1 cellular context compared by ENCODE assay signal in the genomic region with DNA sequence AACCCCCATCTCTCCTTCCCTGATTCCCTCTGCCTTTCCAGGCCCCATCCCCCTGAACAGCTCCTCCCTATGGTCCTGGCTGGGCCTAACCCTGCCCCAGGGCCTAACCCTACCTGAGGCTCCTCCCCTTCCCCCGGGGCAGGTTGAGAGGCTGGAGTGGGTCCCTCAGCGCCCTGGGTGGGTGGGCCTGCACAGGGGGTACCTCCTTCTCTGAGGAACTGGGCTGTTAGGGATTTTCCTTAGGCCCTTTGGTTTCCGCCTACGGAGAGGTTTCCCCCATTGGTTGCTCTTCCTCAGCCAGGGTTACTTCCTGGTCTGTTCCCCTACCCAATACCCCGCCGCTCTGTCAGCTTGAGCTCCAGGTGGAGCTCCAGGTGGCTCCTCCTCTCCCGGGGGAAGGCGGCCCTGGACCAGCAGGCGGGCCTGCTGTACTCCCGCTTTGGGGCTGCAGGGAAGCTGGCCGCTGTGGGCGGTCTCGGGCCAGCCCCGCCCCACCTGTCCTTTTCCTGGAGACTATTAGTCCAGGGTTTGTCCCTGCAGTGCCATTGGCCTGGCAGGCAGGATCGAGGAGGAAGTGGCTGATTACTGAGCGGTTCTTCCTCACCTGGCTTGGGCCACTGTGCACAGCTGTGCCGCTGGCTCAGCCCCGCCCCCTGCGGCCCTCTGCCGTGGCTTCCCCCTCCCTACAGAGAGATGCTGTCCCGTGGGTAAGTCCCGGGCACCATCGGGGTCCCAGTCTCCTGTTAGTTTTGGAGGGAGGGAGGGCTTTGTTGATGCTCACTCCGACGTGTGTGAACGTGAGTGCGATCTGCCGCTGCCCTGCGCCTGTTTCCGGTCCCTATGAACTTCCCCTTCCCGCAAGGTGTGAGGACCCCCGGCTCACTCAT.
A peak's percentile ranks its signal among the peaks of the same experiment; 100 is the strongest.
TF ChIP-seq lines count a peak whose summit lies in the region.

No MANE protein-coding gene starts in this region.

TF ChIP-seq in HepG2, 621 proteins besides CTCF, POLR2A, EP300 and RAD21 (continues in another document):
- TF ChIP-seq E2F5 (CRISPR knock-in tag; conservative IDR thresholded peaks at IDR 0.05) (0 out of 2 replicates have a peak, but pooled peaks have one; percentile 30), HDAC1 (CRISPR knock-in tag; IDR thresholded peaks at IDR 0.05) (peak; percentile 75; the same call in 1 of the 2 replicates), SRSF4 (IDR thresholded peaks at IDR 0.05; ENCODE audit: low read depth, low read length, poor library complexity, severe bottlenecking) (no peak), ZNF557 (CRISPR knock-in tag; IDR thresholded peaks at IDR 0.05) (no peak), PHF8 (CRISPR knock-in tag; IDR thresholded peaks at IDR 0.05) (peak; percentile 48), TBX2 (CRISPR knock-in tag; IDR thresholded peaks at IDR 0.05; ENCODE audit: borderline replicate concordance) (peak; percentile 76; the same call in 1 of the 2 replicates), RBFOX2 (IDR thresholded peaks at IDR 0.05; ENCODE audit: low read depth, low read length) (peak; percentile 63), ZNF782 (CRISPR knock-in tag; IDR thresholded peaks at IDR 0.05; ENCODE audit: borderline replicate concordance) (peak; percentile 62; the same call in 1 of the 2 replicates), ARNT2 (CRISPR knock-in tag; IDR thresholded peaks at IDR 0.05; ENCODE audit: low read depth) (peak; percentile 25; the same call in 1 of the 2 replicates), BRD4 (CRISPR knock-in tag; IDR thresholded peaks at IDR 0.05) (no peak), TP53 (CRISPR knock-in tag; conservative IDR thresholded peaks at IDR 0.05) (no peak), MED13 (CRISPR knock-in tag; IDR thresholded peaks at IDR 0.05) (0 out of 2 replicates have a peak, but pooled peaks have one; percentile 30), GPN1 (CRISPR knock-in tag; IDR thresholded peaks at IDR 0.05; ENCODE audit: borderline replicate concordance) (no peak), HNRNPLL (IDR thresholded peaks at IDR 0.05; ENCODE audit: low read depth, low read length, poor library complexity, severe bottlenecking) (peak; percentile 68), TAF15 (IDR thresholded peaks at IDR 0.05; ENCODE audit: low read depth, low read length, poor library complexity, severe bottlenecking) (no peak), ETS1 (CRISPR knock-in tag; IDR thresholded peaks at IDR 0.05) (0 out of 2 replicates have a peak, but pooled peaks have one; percentile 44), ZNF460 (CRISPR knock-in tag; IDR thresholded peaks at IDR 0.05; ENCODE audit: borderline replicate concordance) (no peak), RFX5 (IDR thresholded peaks at IDR 0.05; ENCODE audit: low read depth, low read length) (peak; percentile 80), EZH2 (conservative IDR thresholded peaks at IDR 0.05; ENCODE audit: low read depth, low read length) (no peak), GATAD1 (CRISPR knock-in tag; IDR thresholded peaks at IDR 0.05) (peak; percentile 49; the same call in 1 of the 2 replicates), SRSF9 (IDR thresholded peaks at IDR 0.05; ENCODE audit: borderline replicate concordance, insufficient read depth, low read depth, low read length, poor library complexity, severe bottlenecking) (no peak), PHF20 (CRISPR knock-in tag; IDR thresholded peaks at IDR 0.05) (peak; percentile 81), TEAD2 (CRISPR knock-in tag; IDR thresholded peaks at IDR 0.05) (no peak), AGO1 (IDR thresholded peaks at IDR 0.05; ENCODE audit: low read depth, low read length, poor library complexity, severe bottlenecking) (peak; percentile 91), GATAD2A (CRISPR knock-in tag; IDR thresholded peaks at IDR 0.05) (peak; percentile 47; the same call in 1 of the 2 replicates), ZNF281 (CRISPR knock-in tag; IDR thresholded peaks at IDR 0.05; ENCODE audit: borderline replicate concordance) (0 out of 2 replicates have a peak, but pooled peaks have one; percentile 3), RXRA (CRISPR knock-in tag; IDR thresholded peaks at IDR 0.05) (peak; percentile 29; the same call in 1 of the 2 replicates), ZNF333 (CRISPR knock-in tag; IDR thresholded peaks at IDR 0.05; ENCODE audit: borderline replicate concordance) (no peak), MIXL1 (CRISPR knock-in tag; IDR thresholded peaks at IDR 0.05) (peak; percentile 68), ZFP36L1 (CRISPR knock-in tag; IDR thresholded peaks at IDR 0.05) (no peak), ZNF598 (CRISPR knock-in tag; IDR thresholded peaks at IDR 0.05; ENCODE audit: borderline replicate concordance) (0 out of 2 replicates have a peak, but pooled peaks have one; percentile 5), ZNF720 (CRISPR knock-in tag; IDR thresholded peaks at IDR 0.05) (no peak), ARNTL (CRISPR knock-in tag; IDR thresholded peaks at IDR 0.05) (0 out of 2 replicates have a peak, but pooled peaks have one; percentile 24), ONECUT2 (CRISPR knock-in tag; IDR thresholded peaks at IDR 0.05) (no peak), ATF7-NPFF (CRISPR knock-in tag; IDR thresholded peaks at IDR 0.05; ENCODE audit: low read depth) (0 out of 2 replicates have a peak, but pooled peaks have one; percentile 53), TCF12 (IDR thresholded peaks at IDR 0.05) (no peak), TCF12 (CRISPR knock-in tag; IDR thresholded peaks at IDR 0.05) (0 out of 2 replicates have a peak, but pooled peaks have one; percentile 16), NRL (CRISPR knock-in tag; IDR thresholded peaks at IDR 0.05; ENCODE audit: borderline replicate concordance) (peak; percentile 76), SAP130 (CRISPR knock-in tag; IDR thresholded peaks at IDR 0.05; ENCODE audit: low read depth) (peak; percentile 93), ZNF83 (CRISPR knock-in tag; IDR thresholded peaks at IDR 0.05; ENCODE audit: borderline replicate concordance) (peak; percentile 75; the same call in 1 of the 2 replicates), HNF4A (CRISPR knock-in tag; IDR thresholded peaks at IDR 0.05) (peak; percentile 9; the same call in 1 of the 2 replicates), HNRNPUL1 (IDR thresholded peaks at IDR 0.05; ENCODE audit: low read depth, low read length) (no peak), CBX5 (CRISPR knock-in tag; IDR thresholded peaks at IDR 0.05; ENCODE audit: borderline replicate concordance) (no peak; the same call in 1 of the 2 replicates)
- TF ChIP-seq, protein P1, sequence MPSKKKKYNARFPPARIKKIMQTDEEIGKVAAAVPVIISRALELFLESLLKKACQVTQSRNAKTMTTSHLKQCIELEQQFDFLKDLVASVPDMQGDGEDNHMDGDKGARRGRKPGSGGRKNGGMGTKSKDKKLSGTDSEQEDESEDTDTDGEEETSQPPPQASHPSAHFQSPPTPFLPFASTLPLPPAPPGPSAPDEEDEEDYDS (CRISPR knock-in tag; IDR thresholded peaks at IDR 0.05): peak; percentile 91
- TF ChIP-seq, protein P2, sequence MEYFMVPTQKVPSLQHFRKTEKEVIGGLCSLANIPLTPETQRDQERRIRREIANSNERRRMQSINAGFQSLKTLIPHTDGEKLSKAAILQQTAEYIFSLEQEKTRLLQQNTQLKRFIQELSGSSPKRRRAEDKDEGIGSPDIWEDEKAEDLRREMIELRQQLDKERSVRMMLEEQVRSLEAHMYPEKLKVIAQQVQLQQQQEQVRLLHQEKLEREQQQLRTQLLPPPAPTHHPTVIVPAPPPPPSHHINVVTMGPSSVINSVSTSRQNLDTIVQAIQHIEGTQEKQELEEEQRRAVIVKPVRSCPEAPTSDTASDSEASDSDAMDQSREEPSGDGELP (IDR thresholded peaks at IDR 0.05; ENCODE audit: borderline replicate concordance, low read depth): peak; percentile 92
- TF ChIP-seq, protein P3, sequence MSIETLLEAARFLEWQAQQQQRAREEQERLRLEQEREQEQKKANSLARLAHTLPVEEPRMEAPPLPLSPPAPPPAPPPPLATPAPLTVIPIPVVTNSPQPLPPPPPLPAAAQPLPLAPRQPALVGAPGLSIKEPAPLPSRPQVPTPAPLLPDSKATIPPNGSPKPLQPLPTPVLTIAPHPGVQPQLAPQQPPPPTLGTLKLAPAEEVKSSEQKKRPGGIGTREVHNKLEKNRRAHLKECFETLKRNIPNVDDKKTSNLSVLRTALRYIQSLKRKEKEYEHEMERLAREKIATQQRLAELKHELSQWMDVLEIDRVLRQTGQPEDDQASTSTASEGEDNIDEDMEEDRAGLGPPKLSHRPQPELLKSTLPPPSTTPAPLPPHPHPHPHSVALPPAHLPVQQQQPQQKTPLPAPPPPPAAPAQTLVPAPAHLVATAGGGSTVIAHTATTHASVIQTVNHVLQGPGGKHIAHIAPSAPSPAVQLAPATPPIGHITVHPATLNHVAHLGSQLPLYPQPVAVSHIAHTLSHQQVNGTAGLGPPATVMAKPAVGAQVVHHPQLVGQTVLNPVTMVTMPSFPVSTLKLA (IDR thresholded peaks at IDR 0.05): no peak
- TF ChIP-seq, protein P4, sequence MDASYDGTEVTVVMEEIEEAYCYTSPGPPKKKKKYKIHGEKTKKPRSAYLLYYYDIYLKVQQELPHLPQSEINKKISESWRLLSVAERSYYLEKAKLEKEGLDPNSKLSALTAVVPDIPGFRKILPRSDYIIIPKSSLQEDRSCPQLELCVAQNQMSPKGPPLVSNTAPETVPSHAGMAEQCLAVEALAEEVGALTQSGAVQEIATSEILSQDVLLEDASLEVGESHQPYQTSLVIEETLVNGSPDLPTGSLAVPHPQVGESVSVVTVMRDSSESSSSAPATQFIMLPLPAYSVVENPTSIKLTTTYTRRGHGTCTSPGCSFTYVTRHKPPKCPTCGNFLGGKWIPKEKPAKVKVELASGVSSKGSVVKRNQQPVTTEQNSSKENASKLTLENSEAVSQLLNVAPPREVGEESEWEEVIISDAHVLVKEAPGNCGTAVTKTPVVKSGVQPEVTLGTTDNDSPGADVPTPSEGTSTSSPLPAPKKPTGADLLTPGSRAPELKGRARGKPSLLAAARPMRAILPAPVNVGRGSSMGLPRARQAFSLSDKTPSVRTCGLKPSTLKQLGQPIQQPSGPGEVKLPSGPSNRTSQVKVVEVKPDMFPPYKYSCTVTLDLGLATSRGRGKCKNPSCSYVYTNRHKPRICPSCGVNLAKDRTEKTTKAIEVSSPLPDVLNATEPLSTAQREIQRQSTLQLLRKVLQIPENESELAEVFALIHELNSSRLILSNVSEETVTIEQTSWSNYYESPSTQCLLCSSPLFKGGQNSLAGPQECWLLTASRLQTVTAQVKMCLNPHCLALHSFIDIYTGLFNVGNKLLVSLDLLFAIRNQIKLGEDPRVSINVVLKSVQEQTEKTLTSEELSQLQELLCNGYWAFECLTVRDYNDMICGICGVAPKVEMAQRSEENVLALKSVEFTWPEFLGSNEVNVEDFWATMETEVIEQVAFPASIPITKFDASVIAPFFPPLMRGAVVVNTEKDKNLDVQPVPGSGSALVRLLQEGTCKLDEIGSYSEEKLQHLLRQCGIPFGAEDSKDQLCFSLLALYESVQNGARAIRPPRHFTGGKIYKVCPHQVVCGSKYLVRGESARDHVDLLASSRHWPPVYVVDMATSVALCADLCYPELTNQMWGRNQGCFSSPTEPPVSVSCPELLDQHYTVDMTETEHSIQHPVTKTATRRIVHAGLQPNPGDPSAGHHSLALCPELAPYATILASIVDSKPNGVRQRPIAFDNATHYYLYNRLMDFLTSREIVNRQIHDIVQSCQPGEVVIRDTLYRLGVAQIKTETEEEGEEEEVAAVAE (CRISPR knock-in tag; IDR thresholded peaks at IDR 0.05; ENCODE audit: borderline replicate concordance): peak; percentile 48; the same call in 1 of the 2 replicates
- TF ChIP-seq, protein P5, sequence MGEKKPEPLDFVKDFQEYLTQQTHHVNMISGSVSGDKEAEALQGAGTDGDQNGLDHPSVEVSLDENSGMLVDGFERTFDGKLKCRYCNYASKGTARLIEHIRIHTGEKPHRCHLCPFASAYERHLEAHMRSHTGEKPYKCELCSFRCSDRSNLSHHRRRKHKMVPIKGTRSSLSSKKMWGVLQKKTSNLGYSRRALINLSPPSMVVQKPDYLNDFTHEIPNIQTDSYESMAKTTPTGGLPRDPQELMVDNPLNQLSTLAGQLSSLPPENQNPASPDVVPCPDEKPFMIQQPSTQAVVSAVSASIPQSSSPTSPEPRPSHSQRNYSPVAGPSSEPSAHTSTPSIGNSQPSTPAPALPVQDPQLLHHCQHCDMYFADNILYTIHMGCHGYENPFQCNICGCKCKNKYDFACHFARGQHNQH (CRISPR knock-in tag; IDR thresholded peaks at IDR 0.05): peak; percentile 77; the same call in 1 of the 2 replicates
